Comparison of ENCODE assay signal across 5 cellular contexts in the genomic region with DNA sequence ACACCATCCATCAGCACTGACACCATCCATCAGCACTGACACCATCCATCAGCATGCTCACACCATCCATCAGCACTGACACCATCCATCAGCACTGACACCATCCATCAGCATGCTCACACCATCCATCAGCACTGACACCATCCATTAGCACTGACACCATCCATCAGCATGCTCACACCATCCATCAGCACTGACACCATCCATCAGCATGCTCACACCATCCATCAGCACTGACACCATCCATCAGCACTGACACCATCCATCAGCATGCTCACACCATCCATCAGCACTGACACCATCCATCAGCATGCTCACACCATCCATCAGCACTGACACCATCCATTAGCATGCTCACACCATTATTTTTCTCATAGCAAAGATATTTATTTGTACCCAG. TPM values are rescaled to one million over a fixed set of nuclear protein-coding genes. Genes with fewer than 3 reads are reported as not detected.
"Had no signal": no experiment of that assay in that cellular context is flagged by ENCODE, and none has a peak within 500 bp of the region (broad histone marks: within the 10 kb centered on the region; RNA-seq: fewer than 3 reads in every experiment).

No MANE protein-coding gene starts in this region.

RNA-seq across cellular contexts. Expression of a gene that starts 48.3 kb away (rescaled TPM):
- total RNA-seq: PC-3, RPMI7951, SJCRH30, SJSA1, SK-MEL-5 had no signal
